ENCODE assay signal across 22 cellular contexts in genomic region chr10:34018811-34019210, GRCh38.
DNase-seq lines count a peak whose midpoint lies in the region; ATAC-seq, FAIRE-seq and TF ChIP-seq lines count a peak whose summit lies in the region.
"Had no signal": no experiment of that assay in that cellular context is flagged by ENCODE, and none has a peak within 500 bp of the region (broad histone marks: within the 10 kb centered on the region; RNA-seq: fewer than 3 reads in every experiment).

No MANE protein-coding gene starts in this region.

- POLR2A ChIA-PET in A549 (lab: Yijun Ruan, JAX), result no interaction called here

- CTCF ChIA-PET in A549 (lab: Yijun Ruan, JAX), result no interaction called here
- CTCF ChIA-PET in activated naive CD4-positive, alpha-beta T cell treated with anti-CD3 and anti-CD28 coated beads, Interleukin-2, amount 10 ng/mL, durations not matched to agents 7 days and 5 days (lab: Charles Lee), result no interaction called here

- peak; percentile 46 for DNase-seq in DMS53 (lab: John Stamatoyannopoulos, UW)
- no peak for DNase-seq in DMS53 treated with DMSO at 0.1 percent for 48 hours (lab: John Stamatoyannopoulos, UW; ENCODE audit: unreplicated experiment)
- DNase-seq in A549 (ENCODE audit: low read depth in 1 of 2, low spot score in 1 of 2), result no peak
- peak; percentile 1 for DNase-seq in NCI-H69 (lab: John Stamatoyannopoulos, UW)
- DNase-seq in left lung, result no peak
- DNase-seq in adrenal gland, result no peak
- DNase-seq in cerebellum (ENCODE audit: low spot score), result no peak
- no peak for DNase-seq in activated naive CD4-positive, alpha-beta T cell treated with anti-CD3 and anti-CD28 coated beads, Interleukin-2, amount 10 ng/mL, durations not matched to agents 7 days and 5 days
- DNase-seq: 8988T, H9, HFFc6, KG1, NCI-H1092, NCI-H1436, NCI-H187, NCI-H2081 treated with DMSO at 0.1 percent for 48 hours, NCI-H446 treated with DMSO at 0.1 percent for 48 hours, Peyer's patch, SIG-M5 had no signal

- TF ChIP-seq POLR2A in A549 (IDR thresholded peaks at IDR 0.05; ENCODE audit: low read length) (no peak), adrenal gland (IDR thresholded peaks at IDR 0.05) (no peak)

- no peak overlapping the region for H3K4me3 Mint-ChIP-seq in activated naive CD4-positive, alpha-beta T cell treated with anti-CD3 and anti-CD28 coated beads, Interleukin-2, amount 10 ng/mL, durations not matched to agents 7 days and 5 days
- H3K4me3 Mint-ChIP-seq: GM23338, H9, HFFc6 had no signal

- peaks cover 3% of the 10 kb centered on the region for H3K9me3 Mint-ChIP-seq in activated naive CD4-positive, alpha-beta T cell treated with anti-CD3 and anti-CD28 coated beads, Interleukin-2, amount 10 ng/mL, durations not matched to agents 7 days and 5 days
- H3K9me3 Mint-ChIP-seq: HFFc6 had no signal

- H3K27me3 ChIP-seq in left lung (no peaks in the 10 kb centered on the region), adrenal gland (no peaks in the 10 kb centered on the region)
- H3K27me3 ChIP-seq: Peyer's patch had no signal

- no peaks in the 10 kb centered on the region for H3K36me3 Mint-ChIP-seq in activated naive CD4-positive, alpha-beta T cell treated with anti-CD3 and anti-CD28 coated beads, Interleukin-2, amount 10 ng/mL, durations not matched to agents 7 days and 5 days

- peak; percentile 51 to 68; a peak in 4 of 6 replicates for ATAC-seq in A549
- ATAC-seq in left lung, result peak; percentile 96
- ATAC-seq: GM23338 had no signal

- no peak overlapping the region for H3K27ac Mint-ChIP-seq in activated naive CD4-positive, alpha-beta T cell treated with anti-CD3 and anti-CD28 coated beads, Interleukin-2, amount 10 ng/mL, durations not matched to agents 7 days and 5 days
- H3K27ac Mint-ChIP-seq: GM23338, H9, HFFc6 had no signal

- no peak overlapping the region for H3K4me3 ChIP-seq in A549
- H3K4me3 ChIP-seq in left lung, result no peak overlapping the region
- no peak overlapping the region for H3K4me3 ChIP-seq in adrenal gland
- H3K4me3 ChIP-seq: GM23338, Peyer's patch, SK-N-MC had no signal

- H3K4me1 ChIP-seq in A549 (no peaks in the 10 kb centered on the region; the same call in 2 of the 3 replicates), left lung (no peaks in the 10 kb centered on the region), adrenal gland (replicated peaks in 1 of 2) (no peaks in the 10 kb centered on the region)
- H3K4me1 ChIP-seq: Peyer's patch had no signal

- no peaks in the 10 kb centered on the region for H3K36me3 ChIP-seq in left lung
- H3K36me3 ChIP-seq in adrenal gland (replicated peaks in 1 of 2), result no peaks in the 10 kb centered on the region
- H3K36me3 ChIP-seq: Peyer's patch had no signal

- H3K27me3 Mint-ChIP-seq in activated naive CD4-positive, alpha-beta T cell treated with anti-CD3 and anti-CD28 coated beads, Interleukin-2, amount 10 ng/mL, durations not matched to agents 7 days and 5 days, result no peaks in the 10 kb centered on the region

- H3K27ac ChIP-seq in A549 (no peak overlapping the region), left lung (no peak overlapping the region), adrenal gland (no peak overlapping the region)
- H3K27ac ChIP-seq: Peyer's patch, SK-N-MC had no signal

- FAIRE-seq in A549 (lab: Jason Lieb, UNC), result no peak
- FAIRE-seq: G401.6 had no signal

- no peak for TF ChIP-seq EP300 in A549 (IDR thresholded peaks at IDR 0.05)

- intact Hi-C loops in left lung (cut with DNase I) (no loop called here), adrenal gland (cut with DNase I) (no loop called here)

- no peak for TF ChIP-seq CTCF in A549 (IDR thresholded peaks at IDR 0.05)
- TF ChIP-seq CTCF in left lung (IDR thresholded peaks at IDR 0.05), result no peak
- TF ChIP-seq CTCF in adrenal gland (IDR thresholded peaks at IDR 0.05), result no peak

- H3K9me3 ChIP-seq in A549, result no peaks in the 10 kb centered on the region
- H3K9me3 ChIP-seq in left lung, result no peaks in the 10 kb centered on the region
- H3K9me3 ChIP-seq in adrenal gland (replicated peaks in 1 of 3), result no peaks in the 10 kb centered on the region
- H3K9me3 ChIP-seq: Peyer's patch had no signal

- H3K4me2 ChIP-seq in A549, result no peak overlapping the region
- H3K4me2 ChIP-seq: GM23338 had no signal

- WGBS in A549 (ENCODE audit: missing lambda C conversion rate), result 90% methylated on average over 1 of the region's 1 CpG
- WGBS in adrenal gland, 4 donors, result 81 to 95% (median 94%) methylated on average over 1 of the region's 1 CpG

- H3K4me1 Mint-ChIP-seq in activated naive CD4-positive, alpha-beta T cell treated with anti-CD3 and anti-CD28 coated beads, Interleukin-2, amount 10 ng/mL, durations not matched to agents 7 days and 5 days, result no peaks in the 10 kb centered on the region

- TF ChIP-seq RAD21 in A549 (conservative IDR thresholded peaks at IDR 0.05 in 1 of 2, IDR thresholded peaks at IDR 0.05 in 1 of 2), result no peak

TF ChIP-seq in A549, 52 proteins besides CTCF, POLR2A, EP300 and RAD21:
- TF ChIP-seq PHF8 (IDR thresholded peaks at IDR 0.05; ENCODE audit: borderline replicate concordance, low read depth) (no peak), HEYL (CRISPR knock-in tag; IDR thresholded peaks at IDR 0.05) (no peak), FOSB (CRISPR knock-in tag; IDR thresholded peaks at IDR 0.05) (no peak), GATA3 (IDR thresholded peaks at IDR 0.05; ENCODE audit: borderline replicate concordance) (no peak), REST (IDR thresholded peaks at IDR 0.05) (no peak), KDM5A (IDR thresholded peaks at IDR 0.05) (no peak), SREBF2 (IDR thresholded peaks at IDR 0.05) (no peak), ATOH8 (CRISPR knock-in tag; IDR thresholded peaks at IDR 0.05; ENCODE audit: low read depth) (no peak), BHLHE40 (IDR thresholded peaks at IDR 0.05; ENCODE audit: low read depth, low read length) (no peak), RCOR1 (IDR thresholded peaks at IDR 0.05; ENCODE audit: low read depth, low read length) (no peak), EHF (CRISPR knock-in tag; IDR thresholded peaks at IDR 0.05) (no peak), MAZ (IDR thresholded peaks at IDR 0.05; ENCODE audit: borderline replicate concordance, low read depth, low read length) (no peak), E2F6 (IDR thresholded peaks at IDR 0.05; ENCODE audit: borderline replicate concordance, low read depth) (no peak), CHD4 (IDR thresholded peaks at IDR 0.05; ENCODE audit: borderline replicate concordance) (no peak), CBX2 (IDR thresholded peaks at IDR 0.05; ENCODE audit: borderline replicate concordance, low read depth) (no peak), CHD2 (IDR thresholded peaks at IDR 0.05; ENCODE audit: low read length, partially characterized antibody) (no peak), CBX8 (IDR thresholded peaks at IDR 0.05) (no peak), JUNB (IDR thresholded peaks at IDR 0.05) (no peak), POLR2AphosphoS2 (conservative IDR thresholded peaks at IDR 0.05; ENCODE audit: low read length) (no peak), NPAS2 (CRISPR knock-in tag; IDR thresholded peaks at IDR 0.05; ENCODE audit: borderline replicate concordance) (no peak)

Comparison
In these comparisons a context has a peak if more than half of its experiments do, and no peak if none do; other contexts are left out.
1. DNase-seq: peak in DMS53 (single experiment) and NCI-H69 (single experiment); none in DMS53 treated with DMSO at 0.1 percent for 48 hours (single experiment), A549 (0 of 2), left lung (0 of 2), adrenal gland (0 of 7), cerebellum (single experiment) and activated naive CD4-positive, alpha-beta T cell treated with anti-CD3 and anti-CD28 coated beads, Interleukin-2, amount 10 ng/mL, durations not matched to agents 7 days and 5 days (single experiment).